Comparison of ENCODE assay signal across 9 cellular contexts in genomic region chr2:38146302-38146916, GRCh38.
A peak's percentile ranks its signal among the peaks of the same experiment; 100 is the strongest.
DNase-seq lines count a peak whose midpoint lies in the region; ATAC-seq, FAIRE-seq and TF ChIP-seq lines count a peak whose summit lies in the region.
"Had no signal": no experiment of that assay in that cellular context is flagged by ENCODE, and none has a peak within 500 bp of the region (broad histone marks: within the 10 kb centered on the region; RNA-seq: fewer than 3 reads in every experiment).

No MANE protein-coding gene starts in this region.

- CTCF ChIA-PET in Calu3 (lab: Charles Lee) = interaction anchor here (0.7 to 1.3 kb wide), 9 partner anchors 26 to 873 kb away, joined by 3 to 5 read pairs (median 3); no protein-coding TSS in a partner anchor

- intact Hi-C loops in Calu3 (cut with micrococcal nuclease; ENCODE audit: unreplicated experiment) = loop anchor here (2.0 kb wide), 1 partner anchor 26 kb away; no protein-coding TSS in a partner anchor

- TF ChIP-seq CTCF in Calu3 (IDR thresholded peaks at IDR 0.05; ENCODE audit: unreplicated experiment) = no peak
- no peak for TF ChIP-seq CTCF in astrocyte of the cerebellum (IDR thresholded peaks at IDR 0.05; ENCODE audit: low read depth, low read length, missing control alignments)
- TF ChIP-seq CTCF in kidney epithelial cell (IDR thresholded peaks at IDR 0.05; ENCODE audit: insufficient read depth, low read length, poor library complexity, severe bottlenecking) = no peak

- H3K27ac ChIP-seq in thymus (ENCODE audit: low read depth) = peak overlapping the region; percentile 46
- H3K27ac ChIP-seq: SK-N-MC had no signal

- no peaks in the 10 kb centered on the region for H3K4me1 ChIP-seq in thymus (ENCODE audit: control insufficient read depth, insufficient read depth, low read length)

- H3K4me3 Mint-ChIP-seq in Calu3 (ENCODE audit: low read depth, unreplicated experiment) = peak overlapping the region; percentile 19

- H3K9me3 Mint-ChIP-seq in Calu3 (ENCODE audit: low read depth, unreplicated experiment) = peaks cover 4% of the 10 kb centered on the region

- peak; percentile 50 for ATAC-seq in GM21367 (IDR thresholded peaks at IDR 0.05; ENCODE audit: unreplicated experiment)

- H3K27ac Mint-ChIP-seq in Calu3 (ENCODE audit: unreplicated experiment) = peak overlapping the region; percentile 80

- peaks cover 13% of the 10 kb centered on the region for H3K36me3 Mint-ChIP-seq in Calu3 (ENCODE audit: insufficient read depth, unreplicated experiment)

- H3K36me3 ChIP-seq in kidney epithelial cell (ENCODE audit: control insufficient read depth, insufficient read depth, low read length) (no peaks in the 10 kb centered on the region), thymus (ENCODE audit: control insufficient read depth, insufficient read depth) (no peaks in the 10 kb centered on the region)

- peaks cover 27% of the 10 kb centered on the region for H3K4me1 Mint-ChIP-seq in Calu3 (ENCODE audit: low read depth, unreplicated experiment)

- in situ Hi-C loops in astrocyte of the cerebellum (cut with HindIII; ENCODE audit: low sequenced_read_pairs) = no loop called here

- DNase-seq in Calu3 (peak; percentile 49), HK-2 (ENCODE audit: unreplicated experiment) (peak; percentile 89), astrocyte of the cerebellum (ENCODE audit: low read depth) (peak; percentile 95), kidney epithelial cell (ENCODE audit: low read depth) (peak; percentile 70), activated gamma-delta T cell (lab: John Stamatoyannopoulos, UW) (no peak), frontal cortex (ENCODE audit: low spot score in 2 of 2) (no peak)

- H3K27me3 Mint-ChIP-seq in Calu3 (ENCODE audit: unreplicated experiment) = no peaks in the 10 kb centered on the region

- 15% methylated on average over 7 of the region's 7 CpGs for WGBS in thymus

- FAIRE-seq in frontal cortex (lab: Jason Lieb, UNC) = no peak

- BruUV-seq in Calu3 (replicated peaks; lab: Mats Ljungman, UMichigan) = TSS peak; percentile 82

- no peaks in the 10 kb centered on the region for H3K9me3 ChIP-seq in thymus (ENCODE audit: control insufficient read depth)

- H3K27me3 ChIP-seq in kidney epithelial cell (ENCODE audit: control insufficient read depth, insufficient read depth, low read length) (no peaks in the 10 kb centered on the region), thymus (ENCODE audit: control insufficient read depth, insufficient read depth) (no peaks in the 10 kb centered on the region)

- H3K4me3 ChIP-seq in astrocyte of the cerebellum (ENCODE audit: low read depth, low read length) (no peak overlapping the region), kidney epithelial cell (ENCODE audit: low read depth, low read length) (no peak overlapping the region), thymus (ENCODE audit: low read length) (no peak overlapping the region)
- H3K4me3 ChIP-seq: SK-N-MC had no signal

Comparison
In these comparisons a context has a peak if more than half of its experiments do, and no peak if none do; other contexts are left out.
1. DNase-seq: peak in Calu3 (single experiment), HK-2 (single experiment), astrocyte of the cerebellum (single experiment) and kidney epithelial cell (single experiment); none in activated gamma-delta T cell (single experiment) and frontal cortex (0 of 2).